ENCODE assay signal across 8 cellular contexts in genomic region chr15:66702035-66702769, GRCh38. TPM values are rescaled to one million over a fixed set of nuclear protein-coding genes. Genes with fewer than 3 reads are reported as not detected.
DNase-seq lines count a peak whose midpoint lies in the region; ATAC-seq, FAIRE-seq and TF ChIP-seq lines count a peak whose summit lies in the region.

SMAD6 (plus strand) TSS chr15:66702236; CDS start chr15:66703259, 1,023 bp downstream.

- no peaks in the 10 kb centered on the region for H3K9me3 ChIP-seq in HUES64 (ENCODE audit: insufficient read depth, low read depth, low read length)
- H3K9me3 ChIP-seq in OCI-LY1 (ENCODE audit: low read length) = no peaks in the 10 kb centered on the region

- H3K56ac ChIP-seq in mesendoderm (ENCODE audit: low read length) = peak within 1 kb of the TSS; percentile 98

- H3K23ac ChIP-seq in mesendoderm (ENCODE audit: low read length) = peak within 1 kb of the TSS; percentile 66

- H3K9ac ChIP-seq in HUES64 (ENCODE audit: low read depth, low read length) (peak within 1 kb of the TSS; percentile 84), OCI-LY1 (ENCODE audit: low read length) (peak within 1 kb of the TSS; percentile 98), mesendoderm (ENCODE audit: low read length) (peak within 1 kb of the TSS; percentile 95)

- H3K4me1 ChIP-seq in HUES64 (ENCODE audit: insufficient read depth, low read length) (peaks cover 26% of the 10 kb centered on the region), OCI-LY1 (ENCODE audit: insufficient read depth, low read length, severe bottlenecking) (peaks cover 42% of the 10 kb centered on the region), mesendoderm (ENCODE audit: control insufficient read depth, low read depth, low read length) (peaks cover 17% of the 10 kb centered on the region)

- H3K4me3 ChIP-seq in HUES64 (ENCODE audit: low read length) (peak within 1 kb of the TSS; percentile 86), OCI-LY1 (ENCODE audit: low read depth, low read length, poor library complexity, severe bottlenecking) (peak within 1 kb of the TSS; percentile 83), mesendoderm (ENCODE audit: low read length) (peak within 1 kb of the TSS; percentile 91)

- peak; percentile 41 for FAIRE-seq in endometrium (lab: Jason Lieb, UNC)

- H3K9me2 ChIP-seq in OCI-LY1 (ENCODE audit: low read depth, low read length) = no peaks in the 10 kb centered on the region

- no peak for ATAC-seq in HG02852 (IDR thresholded peaks at IDR 0.05; ENCODE audit: unreplicated experiment)

- H2BK5ac ChIP-seq in mesendoderm (ENCODE audit: low read length) = peak within 1 kb of the TSS; percentile 97

- no peak within 1 kb of the TSS for H2BK15ac ChIP-seq in mesendoderm (replicated peaks; ENCODE audit: low read depth)

- peak within 1 kb of the TSS; percentile 51 for H2AK5ac ChIP-seq in mesendoderm (ENCODE audit: low read length)

- H4K20me1 ChIP-seq in OCI-LY1 (ENCODE audit: insufficient read depth, low read length) = no peaks in the 10 kb centered on the region

- H2BK120ac ChIP-seq in mesendoderm (ENCODE audit: low read depth, low read length) = peak within 1 kb of the TSS; percentile 66

- H3K18ac ChIP-seq in mesendoderm (ENCODE audit: low read length) = peak within 1 kb of the TSS; percentile 99

- H4K8ac ChIP-seq in mesendoderm (ENCODE audit: low read depth, low read length) = peak within 1 kb of the TSS; percentile 77

- no peak within 1 kb of the TSS for H4K5ac ChIP-seq in mesendoderm (ENCODE audit: low read length)

- H2AFZ ChIP-seq in OCI-LY1 (ENCODE audit: low read length) = no peak within 1 kb of the TSS

- peak; percentile 92 for DNase-seq in GM03348 (ENCODE audit: low spot score)
- peak; percentile 37 for DNase-seq in activated CD8-positive, alpha-beta memory T cell treated with anti-CD3 and anti-CD28 coated beads, Interleukin-2, amount 50 U/mL, for 24 hours (ENCODE audit: extremely low read depth)
- DNase-seq in mesendoderm = peak; percentile 100
- peak; percentile 39 for DNase-seq in stimulated activated CD8-positive, alpha-beta memory T cell treated with anti-CD3 and anti-CD28 coated beads, Interleukin-12 subunit alpha, Interleukin-12 subunit beta, amount 100 ng/mL, for 1 hour (ENCODE audit: low read depth)

- WGBS in HUES64 = 1% methylated on average over 53 of the region's 53 CpGs
- no CpG with 5 or more reads among the region's 53 CpGs for WGBS in mesendoderm (ENCODE audit: extremely low coverage, insufficient coverage, low lambda C conversion rate)

- peaks cover 13% of the 10 kb centered on the region for H3K79me2 ChIP-seq in OCI-LY1 (ENCODE audit: insufficient read depth, low read length)
- peaks cover 49% of the 10 kb centered on the region for H3K79me2 ChIP-seq in mesendoderm (ENCODE audit: control insufficient read depth, insufficient read depth, low read length)

- no peaks in the 10 kb centered on the region for H3K36me3 ChIP-seq in HUES64 (ENCODE audit: insufficient read depth, low read length)
- H3K36me3 ChIP-seq in OCI-LY1 (ENCODE audit: insufficient read depth, low read length) = no peaks in the 10 kb centered on the region
- H3K36me3 ChIP-seq in mesendoderm (ENCODE audit: control insufficient read depth, insufficient read depth, low read length) = peaks cover 1% of the 10 kb centered on the region

- H3F3A ChIP-seq in OCI-LY1 (ENCODE audit: insufficient read depth, low read length) = no peaks in the 10 kb centered on the region

- H3K4me2 ChIP-seq in OCI-LY1 (ENCODE audit: low read length) (peak within 1 kb of the TSS; percentile 94), mesendoderm (ENCODE audit: low read length) (peak within 1 kb of the TSS; percentile 58)

- H3K27me3 ChIP-seq in HUES64 (ENCODE audit: insufficient read depth, low read length) (peaks cover 39% of the 10 kb centered on the region), OCI-LY1 (ENCODE audit: insufficient read depth, low read length) (no peaks in the 10 kb centered on the region), mesendoderm (ENCODE audit: insufficient read depth, low read length, poor library complexity) (no peaks in the 10 kb centered on the region)

- H3K27ac ChIP-seq in HUES64 (ENCODE audit: low read depth, low read length) (peak within 1 kb of the TSS; percentile 85), OCI-LY1 (ENCODE audit: low read depth, low read length, poor library complexity, severe bottlenecking) (peak within 1 kb of the TSS; percentile 90), mesendoderm (ENCODE audit: low read depth, low read length) (peak within 1 kb of the TSS; percentile 98)

- TF ChIP-seq CTCF in OCI-LY1 (IDR thresholded peaks at IDR 0.05; ENCODE audit: low read length) = no peak

- peak within 1 kb of the TSS; percentile 98 for H3K4ac ChIP-seq in mesendoderm (ENCODE audit: low read depth, low read length)

- H3K79me1 ChIP-seq in mesendoderm (ENCODE audit: low read length) = peaks cover 1% of the 10 kb centered on the region

RNA-seq across cellular contexts. Expression of gene SMAD6, which starts in this region (rescaled TPM):
- 3.8 TPM for polyA plus RNA-seq in HUES64 (2013, experiment 1 of 2)
- 4.2 TPM for polyA plus RNA-seq in HUES64 (2013, experiment 2 of 2)
- 7.8 TPM for polyA plus RNA-seq in mesendoderm (2013, experiment 1 of 2)
- 7.4 TPM for polyA plus RNA-seq in mesendoderm (2013, experiment 2 of 2)

Comparison
In these comparisons a context has a peak if more than half of its experiments do, and no peak if none do; other contexts are left out.
1. DNase-seq: peak in every context shown above with its lines; median percentile 100 in mesendoderm; 92 in GM03348; 39 in stimulated activated CD8-positive, alpha-beta memory T cell treated with anti-CD3 and anti-CD28 coated beads, Interleukin-12 subunit alpha, Interleukin-12 subunit beta, amount 100 ng/mL, for 1 hour; 37 in activated CD8-positive, alpha-beta memory T cell treated with anti-CD3 and anti-CD28 coated beads, Interleukin-2, amount 50 U/mL, for 24 hours.